Comparison of ENCODE assay signal across 1 cellular context in genomic region chr11:70203749-70204465, GRCh38.
TF ChIP-seq lines count a peak whose summit lies in the region.

No MANE protein-coding gene starts in this region.

TF ChIP-seq in K562, 482 proteins besides CTCF, POLR2A, EP300 and RAD21 (continued from another document and continues in another):
- TF ChIP-seq HES1 (IDR thresholded peaks at IDR 0.05; ENCODE audit: low read depth) (no peak), JUNB (CRISPR knock-in tag; conservative IDR thresholded peaks at IDR 0.05) (no peak), NKRF (IDR thresholded peaks at IDR 0.05; ENCODE audit: borderline replicate concordance) (no peak), ZEB2 (IDR thresholded peaks at IDR 0.05) (peak; percentile 36; the same call in 1 of the 2 replicates), ZBTB7A (IDR thresholded peaks at IDR 0.05; ENCODE audit: borderline replicate concordance, control insufficient read depth, low read depth, low read length) (peak; percentile 62; the same call in 1 of the 2 replicates), TRIM28 (IDR thresholded peaks at IDR 0.05) (no peak), ZBTB5 (IDR thresholded peaks at IDR 0.05) (no peak), PCBP1 (IDR thresholded peaks at IDR 0.05; ENCODE audit: low read depth, low read length, poor library complexity, severe bottlenecking) (no peak), SIN3A (IDR thresholded peaks at IDR 0.05; ENCODE audit: borderline replicate concordance in 2 of 2, control insufficient read depth in 1 of 2, low read depth in 2 of 2, low read length in 2 of 2) (0 out of 4 replicates have a peak, but pooled peaks of 1 of the 2 experiments have one; percentile 11), NFXL1 (CRISPR knock-in tag; IDR thresholded peaks at IDR 0.05) (no peak), MIER1 (IDR thresholded peaks at IDR 0.05; ENCODE audit: low read depth) (0 out of 2 replicates have a peak, but pooled peaks have one; percentile 56), POLR3G (IDR thresholded peaks at IDR 0.05; ENCODE audit: extremely low read depth, insufficient read length, insufficient replicate concordance) (no peak), KHSRP (IDR thresholded peaks at IDR 0.05) (no peak), CHD4 (IDR thresholded peaks at IDR 0.05; ENCODE audit: insufficient read depth, insufficient replicate concordance, low read depth, low read length, poor library complexity, severe bottlenecking) (no peak), CCAR2 (IDR thresholded peaks at IDR 0.05; ENCODE audit: low read depth, low read length) (no peak), SMC3 (conservative IDR thresholded peaks at IDR 0.05; ENCODE audit: insufficient read depth, low read depth, low read length) (no peak), ZNF24 (IDR thresholded peaks at IDR 0.05) (peak; percentile 57; the same call in 1 of the 2 replicates), KAT2B (IDR thresholded peaks at IDR 0.05; ENCODE audit: low read depth, low read length) (no peak), BCOR (IDR thresholded peaks at IDR 0.05) (peak; percentile 49; the same call in 1 of the 2 replicates), ELK1 (CRISPR knock-in tag; IDR thresholded peaks at IDR 0.05) (no peak), CTBP1 (IDR thresholded peaks at IDR 0.05; ENCODE audit: borderline replicate concordance) (no peak), ZNF175 (CRISPR knock-in tag; IDR thresholded peaks at IDR 0.05; ENCODE audit: low read depth) (no peak), ZFP30 (CRISPR knock-in tag; IDR thresholded peaks at IDR 0.05; ENCODE audit: borderline replicate concordance) (no peak), SNIP1 (IDR thresholded peaks at IDR 0.05; ENCODE audit: low read depth) (no peak), KAT8 (IDR thresholded peaks at IDR 0.05; ENCODE audit: low read depth) (no peak), TAF9B (IDR thresholded peaks at IDR 0.05; ENCODE audit: partially characterized antibody) (peak; percentile 7), HDAC3 (IDR thresholded peaks at IDR 0.05; ENCODE audit: borderline replicate concordance, partially characterized antibody) (no peak), TCF7L2 (IDR thresholded peaks at IDR 0.05; ENCODE audit: low read depth, low read length) (no peak), KDM1A (IDR thresholded peaks at IDR 0.05) (0 out of 4 replicates have a peak, but pooled peaks of 1 of the 2 experiments have one; percentile 40), GATAD2B (IDR thresholded peaks at IDR 0.05; ENCODE audit: borderline replicate concordance) (peak; percentile 52; the same call in 1 of the 2 replicates), TOE1 (IDR thresholded peaks at IDR 0.05; ENCODE audit: borderline replicate concordance) (no peak), TOE1 (CRISPR knock-in tag; IDR thresholded peaks at IDR 0.05; ENCODE audit: borderline replicate concordance, low read depth) (no peak), ETS1 (conservative IDR thresholded peaks at IDR 0.05; ENCODE audit: control insufficient read depth, low read depth, low read length) (no peak; the same call in 1 of the 2 replicates), IRF9 (tag; IDR thresholded peaks at IDR 0.05) (no peak), MED1 (CRISPR knock-in tag; IDR thresholded peaks at IDR 0.05; ENCODE audit: borderline replicate concordance) (no peak), ZNF695 (CRISPR knock-in tag; IDR thresholded peaks at IDR 0.05) (no peak), ZNF407 (IDR thresholded peaks at IDR 0.05; ENCODE audit: low read depth) (no peak), ELK3 (CRISPR knock-in tag; IDR thresholded peaks at IDR 0.05) (no peak), SMAD3 (CRISPR knock-in tag; conservative IDR thresholded peaks at IDR 0.05) (no peak), PCBP2 (IDR thresholded peaks at IDR 0.05; ENCODE audit: low read depth, low read length, poor library complexity, severe bottlenecking) (no peak), MLLT1 (IDR thresholded peaks at IDR 0.05) (0 out of 4 replicates have a peak, but pooled peaks of 1 of the 2 experiments have one; percentile 32)
